11 cellular contexts compared by ENCODE assay signal in genomic region chr12:53071591-53072551, GRCh38. TPM values are rescaled to one million over a fixed set of nuclear protein-coding genes. Genes with fewer than 3 reads are reported as not detected.
DNase-seq lines count a peak whose midpoint lies in the region; TF ChIP-seq lines count a peak whose summit lies in the region.
"Had no signal": no experiment of that assay in that cellular context is flagged by ENCODE, and none has a peak within 500 bp of the region (broad histone marks: within the 10 kb centered on the region; RNA-seq: fewer than 3 reads in every experiment).

No MANE protein-coding gene starts in this region.

- H3K79me2 ChIP-seq in neural progenitor cell (ENCODE audit: low read depth), result no peaks in the 10 kb centered on the region

- H3F3A ChIP-seq in neural progenitor cell (ENCODE audit: low read depth), result peaks cover 16% of the 10 kb centered on the region

- H3K9me3 Mint-ChIP-seq in neural progenitor cell, result peaks cover 2% of the 10 kb centered on the region

- no peak overlapping the region for H3K9ac ChIP-seq in neural progenitor cell

- peaks cover 38% of the 10 kb centered on the region for H3K4me1 Mint-ChIP-seq in neural progenitor cell

- no peak overlapping the region for H3K27ac Mint-ChIP-seq in neural progenitor cell

- no peak overlapping the region for H2AFZ ChIP-seq in neural progenitor cell (replicated peaks)

- no peaks in the 10 kb centered on the region for H3K27me3 ChIP-seq in Peyer's patch
- no peaks in the 10 kb centered on the region for H3K27me3 ChIP-seq in neural progenitor cell

- H3K4me3 ChIP-seq in AG10803 (ENCODE audit: low read length) (no peak overlapping the region), Peyer's patch (no peak overlapping the region), neural progenitor cell (no peak overlapping the region)

- TF ChIP-seq POLR2A in Peyer's patch (IDR thresholded peaks at IDR 0.05), result no peak

- H3K9me3 ChIP-seq in Peyer's patch, result no peaks in the 10 kb centered on the region
- H3K9me3 ChIP-seq in neural progenitor cell (ENCODE audit: low read depth), result no peaks in the 10 kb centered on the region

- peaks cover 5% of the 10 kb centered on the region for H3K27me3 Mint-ChIP-seq in neural progenitor cell (ENCODE audit: insufficient read depth, low read depth)

- H3K27ac ChIP-seq in Peyer's patch (peak overlapping the region; percentile 60 to 79 (median 66)), neural progenitor cell (no peak overlapping the region)

- H3K4me2 ChIP-seq in neural progenitor cell, result peak overlapping the region; percentile 63

- peaks cover 0 to 53% (median 0%) of the 10 kb centered on the region in 3 donors for H3K36me3 ChIP-seq in Peyer's patch
- no peaks in the 10 kb centered on the region for H3K36me3 ChIP-seq in neural progenitor cell

- DNase-seq in AG10803 (ENCODE audit: low read depth) (peak; percentile 58), Peyer's patch (peak in 2 of 3 donors; percentile 52 to 74), fibroblast of peridontal ligament (ENCODE audit: extremely low read depth) (peak; percentile 86), neural progenitor cell (ENCODE audit: low spot score) (peak; percentile 72), dedifferentiated amniotic fluid mesenchymal stem cell (ENCODE audit: extremely low spot score) (no peak), cerebellum (ENCODE audit: low spot score) (no peak), activated gamma-delta T cell (lab: John Stamatoyannopoulos, UW) (no peak), inferior parietal cortex (ENCODE audit: extremely low spot score) (no peak)
- DNase-seq: activated CD4-positive, alpha-beta T cell treated with anti-CD3 and anti-CD28 coated beads, Interleukin-2, amount 50 U/mL, for 4 hours; hippocampal formation; NCI-H1694 treated with DMSO at 0.1 percent for 48 hours had no signal

- peaks cover 23% of the 10 kb centered on the region for H3K36me3 Mint-ChIP-seq in neural progenitor cell

- TF ChIP-seq CTCF in AG10803 (conservative IDR thresholded peaks at IDR 0.05; ENCODE audit: low read length) (peak; percentile 32), Peyer's patch (IDR thresholded peaks at IDR 0.05) (no peak), neural progenitor cell (IDR thresholded peaks at IDR 0.05) (peak; percentile 26)

- H3K4me3 Mint-ChIP-seq in neural progenitor cell, result peak overlapping the region; percentile 52

- H3K4me1 ChIP-seq in Peyer's patch (peaks cover 0 to 43% (median 7%) of the 10 kb centered on the region in 4 donors), neural progenitor cell (peaks cover 19% of the 10 kb centered on the region)

- H4K20me1 ChIP-seq in neural progenitor cell (ENCODE audit: low read depth), result peaks cover 22% of the 10 kb centered on the region

RNA-seq across cellular contexts. Expression of gene SPRYD3, which starts 7.3 kb away (rescaled TPM):
- total RNA-seq in Peyer's patch, result 10 to 100 TPM; 27.8 to 38.7 (median 34.8) TPM
- total RNA-seq in neural progenitor cell (ENCODE audit: low replicate concordance), result 5.4 and 6.7 TPM in 2 replicates
- total RNA-seq in cerebellum, result 16.0 TPM

RNA-seq across cellular contexts. Expression of gene TNS2, which starts 22.0 kb away (rescaled TPM):
- total RNA-seq in Peyer's patch, result 100 to 1,000 TPM in 3 of 4 donors, 10 to 100 TPM in 1; 29.2 to 274 (median 154) TPM
- total RNA-seq in neural progenitor cell (ENCODE audit: low replicate concordance), result 0.24 and 0.28 TPM in 2 replicates
- 26.7 TPM for total RNA-seq in cerebellum

RNA-seq across cellular contexts. Expression of gene IGFBP6, which starts 25.6 kb away (rescaled TPM):
- total RNA-seq in Peyer's patch, result 100 to 1,000 TPM in 2 of 4 donors, 10 to 100 TPM in 2; 68.5 to 191 (median 128) TPM
- 2.5 and 2.6 TPM in 2 replicates for total RNA-seq in neural progenitor cell (ENCODE audit: low replicate concordance)
- total RNA-seq in cerebellum, result 5.5 TPM

RNA-seq across cellular contexts. Expression of gene SOAT2, which starts 31.4 kb away (rescaled TPM):
- total RNA-seq in Peyer's patch (10 to 100 TPM in 3 of 4 donors, not detected in 1; 13.3 to 55.0 (median 34.5) TPM), neural progenitor cell (ENCODE audit: low replicate concordance) (not detected in 2 replicates), cerebellum (0.27 TPM)

Comparison
In these comparisons a context has a peak if more than half of its experiments do, and no peak if none do; other contexts are left out.
1. DNase-seq: peak in AG10803 (single experiment), Peyer's patch (2 of 3), fibroblast of peridontal ligament (single experiment) and neural progenitor cell (single experiment); none in dedifferentiated amniotic fluid mesenchymal stem cell (single experiment), cerebellum (single experiment), activated gamma-delta T cell (single experiment) and inferior parietal cortex (single experiment).
2. CTCF ChIP-seq: peak in AG10803 (single experiment) and neural progenitor cell (single experiment); none in Peyer's patch (0 of 6).
3. RNA of gene TNS2, which starts 22.0 kb away (total RNA-seq): 29.2 to 274 TPM in Peyer's patch and 26.7 TPM in cerebellum (single experiment); 0.24 to 0.28 TPM in neural progenitor cell; every median in the first group is over 10 times any median in the second.
4. RNA of gene IGFBP6, which starts 25.6 kb away (total RNA-seq): 68.5 to 191 TPM in Peyer's patch; 5.5 TPM in cerebellum (single experiment) and 2.5 to 2.6 TPM in neural progenitor cell; every median in the first group is over 10 times any median in the second.